1 cellular context compared by ENCODE assay signal in genomic region chr17:29293890-29294579, GRCh38.
TF ChIP-seq lines count a peak whose summit lies in the region.

Gene NUFIP2 (minus strand): TSS chr17:29294148. CDS start chr17:29294059, 89 bp downstream.

TF ChIP-seq in K562, 482 proteins besides CTCF, POLR2A, EP300 and RAD21 (continued from another document and continues in another):
- TF ChIP-seq NKRF (IDR thresholded peaks at IDR 0.05; ENCODE audit: borderline replicate concordance) (peak; percentile 91), TFE3 (CRISPR knock-in tag; IDR thresholded peaks at IDR 0.05) (peak; percentile 30), SIN3B (IDR thresholded peaks at IDR 0.05; ENCODE audit: low read depth) (no peak), ZNF644 (tag; IDR thresholded peaks at IDR 0.05; ENCODE audit: low read depth) (no peak; the same call in 1 of the 2 replicates), MLLT1 (IDR thresholded peaks at IDR 0.05) (peak; percentile 94 to 97), FIP1L1 (IDR thresholded peaks at IDR 0.05; ENCODE audit: low read depth, low read length, poor library complexity, severe bottlenecking) (no peak), MBD2 (IDR thresholded peaks at IDR 0.05; ENCODE audit: borderline replicate concordance, low read depth) (peak; percentile 89), ZNF639 (CRISPR knock-in tag; conservative IDR thresholded peaks at IDR 0.05 in 1 of 2, IDR thresholded peaks at IDR 0.05 in 1 of 2) (peak in 1 of 2 experiments; percentile 80; a peak in 2 of 4 replicates), ARNT (IDR thresholded peaks at IDR 0.05) (peak in 1 of 2 experiments; percentile 74; a peak in 1 of 4 replicates), MTA1 (IDR thresholded peaks at IDR 0.05; ENCODE audit: borderline replicate concordance) (peak; percentile 92), E2F6 (IDR thresholded peaks at IDR 0.05; ENCODE audit: borderline replicate concordance in 1 of 2, extremely low read depth in 1 of 2, insufficient read depth in 1 of 2, insufficient read length in 1 of 2, low read depth in 1 of 2, low read length in 1 of 2, poor library complexity in 1 of 2, severe bottlenecking in 1 of 2) (peak; percentile 54 to 58), HNRNPL (IDR thresholded peaks at IDR 0.05; ENCODE audit: low read depth, low read length) (no peak), RHOXF2B (CRISPR knock-in tag; conservative IDR thresholded peaks at IDR 0.05) (no peak), NCOR1 (IDR thresholded peaks at IDR 0.05) (peak; percentile 29; the same call in 1 of the 2 replicates), ZNF217 (CRISPR knock-in tag; IDR thresholded peaks at IDR 0.05) (no peak), SFPQ (IDR thresholded peaks at IDR 0.05; ENCODE audit: low read depth, low read length) (no peak), TEAD4 (IDR thresholded peaks at IDR 0.05; ENCODE audit: low read length) (peak; percentile 29; the same call in 1 of the 2 replicates), TEAD4 (CRISPR knock-in tag; IDR thresholded peaks at IDR 0.05; ENCODE audit: borderline replicate concordance) (no peak), SAFB (IDR thresholded peaks at IDR 0.05; ENCODE audit: borderline replicate concordance, low read depth, low read length) (peak; percentile 16; the same call in 1 of the 2 replicates), ZNF507 (tag; conservative IDR thresholded peaks at IDR 0.05) (no peak), CC2D1A (IDR thresholded peaks at IDR 0.05) (no peak), HBP1 (CRISPR knock-in tag; IDR thresholded peaks at IDR 0.05) (peak; percentile 92), RBFOX2 (IDR thresholded peaks at IDR 0.05; ENCODE audit: low read depth, low read length) (peak; percentile 97), FUS (optimal IDR thresholded peaks at IDR 0.05; ENCODE audit: low read depth, low read length) (no peak), ELK1 (CRISPR knock-in tag; IDR thresholded peaks at IDR 0.05) (no peak), ATF3 (IDR thresholded peaks at IDR 0.05) (no peak), ATF3 (CRISPR knock-in tag; conservative IDR thresholded peaks at IDR 0.05) (no peak), NFYB (IDR thresholded peaks at IDR 0.05; ENCODE audit: extremely low read depth, insufficient read length) (peak; percentile 87), ZNF717 (CRISPR knock-in tag; IDR thresholded peaks at IDR 0.05) (no peak), RUNX1 (IDR thresholded peaks at IDR 0.05; ENCODE audit: low read depth) (no peak), NFXL1 (CRISPR knock-in tag; IDR thresholded peaks at IDR 0.05) (peak; percentile 27; the same call in 1 of the 2 replicates), ZZZ3 (IDR thresholded peaks at IDR 0.05) (no peak; the same call in 1 of the 2 replicates), ZBTB40 (IDR thresholded peaks at IDR 0.05) (peak; percentile 65), ZBTB40 (CRISPR knock-in tag; IDR thresholded peaks at IDR 0.05) (no peak)
